Comparison of ENCODE assay signal across 9 cellular contexts in genomic region chr4:150010525-150011126, GRCh38.
DNase-seq lines count a peak whose midpoint lies in the region; ATAC-seq and TF ChIP-seq lines count a peak whose summit lies in the region.
"Had no signal": no experiment of that assay in that cellular context is flagged by ENCODE, and none has a peak within 500 bp of the region (broad histone marks: within the 10 kb centered on the region; RNA-seq: fewer than 3 reads in every experiment).

No MANE protein-coding gene starts in this region.

- WGBS in SK-N-SH (ENCODE audit: low lambda C conversion rate), result 34% methylated on average over 5 of the region's 6 CpGs
- WGBS in psoas muscle, 3 donors, result 25 to 30% (median 28%) methylated on average over 6 of the region's 6 CpGs

- H3K9ac ChIP-seq in SK-N-SH, result no peak overlapping the region

- H3K4me2 ChIP-seq in SK-N-SH, result no peak overlapping the region

- no peak for TF ChIP-seq EP300 in SK-N-SH (IDR thresholded peaks at IDR 0.05; ENCODE audit: borderline replicate concordance in 1 of 2, low read depth in 1 of 2, low read length in 1 of 2)

- H3F3A ChIP-seq in SK-N-SH (replicated peaks; ENCODE audit: insufficient read depth), result peaks cover 16% of the 10 kb centered on the region

- 0 out of 2 replicates have a peak overlapping the region, but pooled peaks have one; percentile 56 for H2AFZ ChIP-seq in SK-N-SH (ENCODE audit: low read depth)

- H3K36me3 ChIP-seq in SK-N-SH (replicated peaks in 1 of 2; ENCODE audit: control insufficient read depth in 1 of 2, insufficient read depth in 2 of 2, low read length in 1 of 2), result no peaks in the 10 kb centered on the region
- no peaks in the 10 kb centered on the region for H3K36me3 ChIP-seq in psoas muscle (ENCODE audit: insufficient read depth in 1 of 2, low read depth in 1 of 2)

- ATAC-seq in GM21367 (IDR thresholded peaks at IDR 0.05; ENCODE audit: unreplicated experiment) (peak; percentile 83), psoas muscle (peak in 2 of 4 donors; percentile 46 to 63), HG02973 (IDR thresholded peaks at IDR 0.05; ENCODE audit: unreplicated experiment) (no peak)

- DNase-seq in DMS 273 (lab: John Stamatoyannopoulos, UW; ENCODE audit: unreplicated experiment) (peak; percentile 75), MV-4-11 (lab: John Stamatoyannopoulos, UW) (peak; percentile 33), SK-N-SH (peak; percentile 23), germinal center (ENCODE audit: low spot score) (peak; percentile 5), psoas muscle (no peak), GOT3 (lab: John Stamatoyannopoulos, UW) (no peak)

- H3K27ac ChIP-seq in SK-N-SH (ENCODE audit: low read depth in 2 of 2, low read length in 1 of 2) (no peak overlapping the region; a peak in 1 of 4 replicates), psoas muscle (no peak overlapping the region)
- H3K27ac ChIP-seq: SK-N-MC had no signal

- H3K27me3 ChIP-seq in SK-N-SH (ENCODE audit: insufficient read depth) (no peaks in the 10 kb centered on the region), psoas muscle (ENCODE audit: insufficient read depth in 3 of 3, low read length in 2 of 3) (no peaks in the 10 kb centered on the region)

- no peaks in the 10 kb centered on the region for H3K9me3 ChIP-seq in SK-N-SH
- no peaks in the 10 kb centered on the region for H3K9me3 ChIP-seq in psoas muscle

- POLR2A ChIA-PET in SK-N-SH (lab: Yijun Ruan, JAX), result no interaction called here

- H3K4me1 ChIP-seq in SK-N-SH (ENCODE audit: control insufficient read depth in 1 of 2, insufficient read depth in 2 of 2, low read depth in 1 of 2, low read length in 1 of 2) (peaks cover 6 to 24% of the 10 kb centered on the region in 2 experiments), psoas muscle (no peaks in the 10 kb centered on the region)

- no peaks in the 10 kb centered on the region for H4K20me1 ChIP-seq in SK-N-SH (ENCODE audit: insufficient read depth)

- H3K4me3 ChIP-seq in SK-N-SH (ENCODE audit: low read depth in 2 of 2, low read length in 1 of 2), result no peak overlapping the region
- no peak overlapping the region for H3K4me3 ChIP-seq in psoas muscle
- H3K4me3 ChIP-seq: SK-N-MC had no signal

- TF ChIP-seq CTCF in SK-N-SH (IDR thresholded peaks at IDR 0.05), result peak; percentile 71
- peak; percentile 45 for TF ChIP-seq CTCF in psoas muscle (IDR thresholded peaks at IDR 0.05)

- H3K79me2 ChIP-seq in SK-N-SH (ENCODE audit: insufficient read depth), result no peaks in the 10 kb centered on the region

- peak; percentile 83 for TF ChIP-seq RAD21 in SK-N-SH (IDR thresholded peaks at IDR 0.05; ENCODE audit: low read length)

- intact Hi-C loops in psoas muscle (cut with DNase I), result no loop called here

- no peaks in the 10 kb centered on the region for H3K9me2 ChIP-seq in SK-N-SH

- CTCF ChIA-PET in SK-N-SH (lab: Yijun Ruan, JAX), result interaction anchor here (0.5 to 15.4 kb wide), 23 partner anchors 11 to 1015 kb away, joined by 3 to 197 read pairs (median 5); partner anchors contain the start of gene DCLK2

TF ChIP-seq in SK-N-SH, 30 proteins besides CTCF, POLR2A, EP300 and RAD21:
- TF ChIP-seq RXRA (IDR thresholded peaks at IDR 0.05; ENCODE audit: borderline replicate concordance, low read depth), result no peak
- no peak for TF ChIP-seq FOXJ3 (CRISPR knock-in tag; IDR thresholded peaks at IDR 0.05)
- peak; percentile 83 for TF ChIP-seq SMC3 (IDR thresholded peaks at IDR 0.05; ENCODE audit: low read depth, low read length)

Comparison
In these comparisons a context has a peak if more than half of its experiments do, and no peak if none do; other contexts are left out.
1. DNase-seq: peak in DMS 273 (single experiment), MV-4-11 (single experiment), SK-N-SH (single experiment) and germinal center (single experiment); none in psoas muscle (0 of 2) and GOT3 (single experiment).